ENCODE assay signal across 13 cellular contexts in genomic region chr4:1050486-1051213, GRCh38. TPM values are rescaled to one million over a fixed set of nuclear protein-coding genes. Genes with fewer than 3 reads are reported as not detected.
DNase-seq lines count a peak whose midpoint lies in the region; TF ChIP-seq lines count a peak whose summit lies in the region.
"Had no signal": no experiment of that assay in that cellular context is flagged by ENCODE, and none has a peak within 500 bp of the region (broad histone marks: within the 10 kb centered on the region; RNA-seq: fewer than 3 reads in every experiment).

No MANE protein-coding gene starts in this region.

- dilution Hi-C loops in mammary epithelial cell (cut with HindIII; ENCODE audit: low sequenced_read_pairs): loop anchor here (5.0 to 10.0 kb wide), 6 partner anchors 67 to 594 kb away; partner anchors contain the start of gene DGKQ

- H3K4me1 Mint-ChIP-seq in MCF 10A (ENCODE audit: insufficient read depth, unreplicated experiment) (peaks cover 6% of the 10 kb centered on the region), type B pancreatic cell (ENCODE audit: unreplicated experiment) (peaks cover 8% of the 10 kb centered on the region)

- no peak overlapping the region for H3K9ac ChIP-seq in mammary epithelial cell (ENCODE audit: insufficient read depth, low read length)

- H3K79me2 ChIP-seq in mammary epithelial cell (ENCODE audit: insufficient read depth, low read length): no peaks in the 10 kb centered on the region

- BruUV-seq in MCF 10A (replicated peaks; lab: Mats Ljungman, UMichigan) (no TSS peak), mammary epithelial cell (replicated peaks; lab: Mats Ljungman, UMichigan) (no TSS peak)

- H3K36me3 Mint-ChIP-seq in MCF 10A (ENCODE audit: insufficient read depth, unreplicated experiment) (no peaks in the 10 kb centered on the region), type B pancreatic cell (no peaks in the 10 kb centered on the region)

- no peak overlapping the region for H3K27ac Mint-ChIP-seq in MCF 10A (ENCODE audit: low read depth, unreplicated experiment)
- no peak overlapping the region for H3K27ac Mint-ChIP-seq in type B pancreatic cell
- H3K27ac Mint-ChIP-seq: HFFc6 had no signal

- no peaks in the 10 kb centered on the region for H3K36me3 ChIP-seq in mammary epithelial cell (ENCODE audit: insufficient read depth, low read length)

- TF ChIP-seq CTCF in MCF 10A (IDR thresholded peaks at IDR 0.05; ENCODE audit: unreplicated experiment) (peak; percentile 22), mammary epithelial cell (conservative IDR thresholded peaks at IDR 0.05 in 1 of 2, IDR thresholded peaks at IDR 0.05 in 1 of 2; ENCODE audit: extremely low read depth in 1 of 2, insufficient read depth in 1 of 2, low read depth in 1 of 2, low read length in 2 of 2) (peak in 1 of 2 donors; percentile 10), dorsolateral prefrontal cortex (IDR thresholded peaks at IDR 0.05 in 54 of 56, conservative IDR thresholded peaks at IDR 0.05 in 2 of 56; ENCODE audit: low read depth in 1 of 56, partially characterized antibody in 56 of 56) (peak in 44 of 56 donors; percentile 25 to 91 (median 64)), type B pancreatic cell (conservative IDR thresholded peaks at IDR 0.05) (peak; percentile 62)

- CTCF ChIA-PET in MCF 10A (lab: Yijun Ruan, JAX) (no interaction called here), mammary epithelial cell (lab: Charles Lee; ENCODE audit: low non-redundant PET) (no interaction called here)

- intact Hi-C loops in MCF 10A (cut with micrococcal nuclease): no loop called here
- intact Hi-C loops in mammary epithelial cell (cut with micrococcal nuclease): no loop called here
- intact Hi-C loops in dorsolateral prefrontal cortex (cut with DNase I): loop anchor here in 1 of 2 donors (2.0 kb wide), 1 partner anchor 42 kb away; no protein-coding TSS in a partner anchor

- in situ Hi-C loops in mammary epithelial cell (cut with MboI; ENCODE audit: low sequenced_read_pairs in 2 of 2): no loop called here

- no peak overlapping the region for H3K4me2 ChIP-seq in mammary epithelial cell (ENCODE audit: insufficient read depth, low read depth, low read length)

- H3K27me3 ChIP-seq in mammary epithelial cell (ENCODE audit: insufficient read depth, low read length) (peaks cover 10% of the 10 kb centered on the region), dorsolateral prefrontal cortex (peaks cover 0 to 39% (median 11%) of the 10 kb centered on the region in 45 donors)

- H3K9me3 ChIP-seq in mammary epithelial cell (replicated peaks; ENCODE audit: insufficient read depth, low read length): no peaks in the 10 kb centered on the region

- H3K4me3 ChIP-seq in mammary epithelial cell (replicated peaks in 1 of 3; ENCODE audit: insufficient read depth in 1 of 3, low read depth in 2 of 3, low read length in 3 of 3) (no peak overlapping the region), dorsolateral prefrontal cortex (peak overlapping the region in 15 of 59 donors; percentile 1 to 48 (median 30))

- H2AFZ ChIP-seq in mammary epithelial cell (ENCODE audit: low read depth, low read length): no peak overlapping the region

- WGBS in mammary epithelial cell (ENCODE audit: low coverage, missing lambda C conversion rate): 82% methylated on average over 29 of the region's 40 CpGs

- H3K27me3 Mint-ChIP-seq in MCF 10A (ENCODE audit: insufficient read depth, unreplicated experiment): peaks cover 30% of the 10 kb centered on the region
- peaks cover 38% of the 10 kb centered on the region for H3K27me3 Mint-ChIP-seq in type B pancreatic cell

- POLR2A ChIA-PET in MCF 10A (lab: Yijun Ruan, JAX): interaction anchor here (0.6 to 0.9 kb wide), 2 partner anchors 12 to 18 kb away, joined by 3 to 4 read pairs; no protein-coding TSS in a partner anchor

- peaks cover 2% of the 10 kb centered on the region for H4K20me1 ChIP-seq in mammary epithelial cell (ENCODE audit: insufficient read depth, low read length)

- H3K4me1 ChIP-seq in mammary epithelial cell (ENCODE audit: insufficient read depth, low read length): peaks cover 26% of the 10 kb centered on the region

- no peak overlapping the region for H3K4me3 Mint-ChIP-seq in MCF 10A (ENCODE audit: unreplicated experiment)
- H3K4me3 Mint-ChIP-seq in type B pancreatic cell: no peak overlapping the region
- H3K4me3 Mint-ChIP-seq: HFFc6 had no signal

- DNase-seq in MCF 10A (ENCODE audit: unreplicated experiment) (no peak), mammary epithelial cell (no peak), dorsolateral prefrontal cortex (peak in 7 of 10 donors; percentile 53 to 81 (median 63)), medulla oblongata (ENCODE audit: extremely low spot score) (peak; percentile 81), type B pancreatic cell (ENCODE audit: extremely low spot score, unreplicated experiment) (no peak), COR-L47 (lab: John Stamatoyannopoulos, UW) (no peak), T-helper 2 cell (no peak), SW 1271 (lab: John Stamatoyannopoulos, UW) (no peak)
- DNase-seq: cortex of kidney, HFFc6, NCI-H748 treated with DMSO at 0.1 percent for 48 hours, occipital lobe had no signal

- H3K27ac ChIP-seq in mammary epithelial cell (ENCODE audit: insufficient read depth, low read depth, low read length) (no peak overlapping the region), dorsolateral prefrontal cortex (peak overlapping the region in 17 of 59 donors; percentile 13 to 77 (median 46))

- no peaks in the 10 kb centered on the region for H3K9me3 Mint-ChIP-seq in MCF 10A (ENCODE audit: unreplicated experiment)
- H3K9me3 Mint-ChIP-seq in type B pancreatic cell: no peaks in the 10 kb centered on the region
- H3K9me3 Mint-ChIP-seq: HFFc6 had no signal

RNA-seq across cellular contexts. Expression of gene FGFRL1, which starts 39.2 kb away (rescaled TPM):
- total RNA-seq in MCF 10A (2022) (33.5 and 33.6 TPM in 2 replicates), mammary epithelial cell (10 to 100 TPM; 12.8 to 15.0 TPM), dorsolateral prefrontal cortex (100 to 1,000 TPM in 1 of 120 experiments, 10 to 100 TPM in 119; 18.7 to 109 (median 38.4) TPM), type B pancreatic cell (ENCODE audit: low replicate concordance) (20.5 and 30.9 TPM in 2 replicates)
- polyA plus RNA-seq in mammary epithelial cell: 43.7 TPM
- 37.0 TPM for polyA minus RNA-seq in mammary epithelial cell

RNA-seq across cellular contexts. Expression of gene SLC26A1, which starts 57.4 kb away (rescaled TPM):
- total RNA-seq in MCF 10A (2022) (0.10 and 0.16 TPM in 2 replicates), mammary epithelial cell (not detected), dorsolateral prefrontal cortex (1 to 10 TPM in 104 of 120 experiments, under 1 TPM in 16; 0.53 to 4.6 (median 1.6) TPM), type B pancreatic cell (ENCODE audit: low replicate concordance) (2.8 and 3.8 TPM in 2 replicates)
- polyA plus RNA-seq in mammary epithelial cell: not detected
- polyA minus RNA-seq in mammary epithelial cell: not detected
- polyA plus RNA-seq: BJ had no signal

Comparison
In these comparisons a context has a peak if more than half of its experiments do, and no peak if none do; other contexts are left out.
1. DNase-seq: peak in dorsolateral prefrontal cortex (7 of 10) and medulla oblongata (single experiment); none in MCF 10A (single experiment), mammary epithelial cell (single experiment), type B pancreatic cell (single experiment), COR-L47 (single experiment), T-helper 2 cell (0 of 5) and SW 1271 (0 of 2).